In genomic region chr13:98171806-98172569, GRCh38 we compare ENCODE assay signal across 9 cellular contexts. TPM values are rescaled to one million over a fixed set of nuclear protein-coding genes. Genes with fewer than 3 reads are reported as not detected.
DNase-seq lines count a peak whose midpoint lies in the region; ATAC-seq, FAIRE-seq and TF ChIP-seq lines count a peak whose summit lies in the region.
"Had no signal": no experiment of that assay in that cellular context is flagged by ENCODE, and none has a peak within 500 bp of the region (broad histone marks: within the 10 kb centered on the region; RNA-seq: fewer than 3 reads in every experiment).

No MANE protein-coding gene starts in this region.

- peaks cover 52% of the 10 kb centered on the region for H3K79me2 ChIP-seq in mesendoderm (ENCODE audit: control insufficient read depth, insufficient read depth, low read length)

- ATAC-seq in upper lobe of left lung (ENCODE audit: low FRiP score in 2 of 2) (peak; percentile 63 to 78), GM19328 (IDR thresholded peaks at IDR 0.05; ENCODE audit: unreplicated experiment) (no peak), GM18505 (IDR thresholded peaks at IDR 0.05; ENCODE audit: unreplicated experiment) (no peak)

- peak overlapping the region; percentile 32 for H2BK5ac ChIP-seq in mesendoderm (ENCODE audit: low read length)

- TF ChIP-seq CTCF in upper lobe of left lung (IDR thresholded peaks at IDR 0.05), result no peak

- peak overlapping the region; percentile 71 for H3K18ac ChIP-seq in mesendoderm (ENCODE audit: low read length)

- H3K27ac ChIP-seq in epithelial cell of prostate (peak overlapping the region; percentile 15), mesendoderm (ENCODE audit: low read depth, low read length) (peak overlapping the region; percentile 92), upper lobe of left lung (peak overlapping the region; percentile 70 to 85 (median 74))

- peaks cover 20% of the 10 kb centered on the region for H3K79me1 ChIP-seq in mesendoderm (ENCODE audit: low read length)

- no peak for FAIRE-seq in GM12891 (lab: Jason Lieb, UNC)

- TF ChIP-seq POLR2A in upper lobe of left lung (IDR thresholded peaks at IDR 0.05) (no peak), GM12891 (IDR thresholded peaks at IDR 0.05; ENCODE audit: low read depth, low read length) (no peak), GM18505 (IDR thresholded peaks at IDR 0.05; ENCODE audit: borderline replicate concordance, extremely low read depth, insufficient read depth, insufficient read length) (no peak)

- H3K23ac ChIP-seq in mesendoderm (ENCODE audit: low read length), result no peak overlapping the region

- WGBS in mesendoderm (ENCODE audit: extremely low coverage, insufficient coverage, low lambda C conversion rate), result no CpG with 5 or more reads among the region's 19 CpGs
- WGBS in upper lobe of left lung, 2 donors, result 40 to 49% methylated on average over 12 to 19 of the region's 19 CpGs

- H3K56ac ChIP-seq in mesendoderm (ENCODE audit: low read length), result peak overlapping the region; percentile 79

- peak overlapping the region; percentile 37 for H3K4ac ChIP-seq in mesendoderm (ENCODE audit: low read depth, low read length)

- no peak overlapping the region for H4K8ac ChIP-seq in mesendoderm (ENCODE audit: low read depth, low read length)

- H3K27me3 ChIP-seq in mesendoderm (ENCODE audit: insufficient read depth, low read length, poor library complexity) (no peaks in the 10 kb centered on the region), upper lobe of left lung (no peaks in the 10 kb centered on the region)

- DNase-seq in NCI-H226 (peak; percentile 39), epithelial cell of prostate (ENCODE audit: low read depth, low spot score) (no peak), mesendoderm (peak; percentile 74), upper lobe of left lung (peak; percentile 43 to 57), GM12891 (ENCODE audit: insufficient read length, low spot score) (no peak), T1000 (lab: John Stamatoyannopoulos, UW) (no peak)

- no peak overlapping the region for H4K5ac ChIP-seq in mesendoderm (ENCODE audit: low read length)

- peak overlapping the region; percentile 93 for H2BK120ac ChIP-seq in mesendoderm (ENCODE audit: low read depth, low read length)

- no peaks in the 10 kb centered on the region for H3K9me3 ChIP-seq in upper lobe of left lung

- no peak overlapping the region for H3K4me2 ChIP-seq in mesendoderm (ENCODE audit: low read length)

- H2BK15ac ChIP-seq in mesendoderm (replicated peaks; ENCODE audit: low read depth), result no peak overlapping the region

- peaks cover 38% of the 10 kb centered on the region for H3K4me1 ChIP-seq in mesendoderm (ENCODE audit: control insufficient read depth, low read depth, low read length)
- H3K4me1 ChIP-seq in upper lobe of left lung, result peaks cover 31 to 45% (median 39%) of the 10 kb centered on the region in 4 donors

- no peak overlapping the region for H2AK5ac ChIP-seq in mesendoderm (ENCODE audit: low read length)

- H3K4me3 ChIP-seq in mesendoderm (ENCODE audit: low read length) (no peak overlapping the region), upper lobe of left lung (peak overlapping the region in 2 of 4 donors; percentile 7 to 9)

- peak overlapping the region; percentile 38 for H3K9ac ChIP-seq in mesendoderm (ENCODE audit: low read length)

- H3K36me3 ChIP-seq in mesendoderm (ENCODE audit: control insufficient read depth, insufficient read depth, low read length), result no peaks in the 10 kb centered on the region
- H3K36me3 ChIP-seq in upper lobe of left lung, result peaks cover 0 to 5% (median under 1%) of the 10 kb centered on the region in 4 donors

- no peak for TF ChIP-seq EP300 in upper lobe of left lung (IDR thresholded peaks at IDR 0.05)

TF ChIP-seq in GM12891, 5 proteins besides CTCF, POLR2A, EP300 and RAD21:
- TF ChIP-seq PAX5 (IDR thresholded peaks at IDR 0.05; ENCODE audit: insufficient read depth, low read length, severe bottlenecking), result no peak
- no peak for TF ChIP-seq SPI1 (IDR thresholded peaks at IDR 0.05; ENCODE audit: low read depth, low read length)
- TF ChIP-seq POU2F2 (IDR thresholded peaks at IDR 0.05; ENCODE audit: low read depth, low read length), result no peak
- no peak for TF ChIP-seq POLR2AphosphoS5 (IDR thresholded peaks at IDR 0.05; ENCODE audit: low read depth, low read length)
- TF ChIP-seq TAF1 (IDR thresholded peaks at IDR 0.05; ENCODE audit: low read depth, low read length), result no peak

RNA-seq across cellular contexts. Expression of gene RNF113B, which starts 5.1 kb away (rescaled TPM):
- polyA plus RNA-seq in mesendoderm (2013, experiment 1 of 2), result not detected
- not detected for polyA plus RNA-seq in mesendoderm (2013, experiment 2 of 2)
- total RNA-seq in upper lobe of left lung, result not detected
- polyA plus RNA-seq in GM12891 (2012; ENCODE audit: low read depth, missing spikeins), result not detected
- polyA plus RNA-seq: adipose tissue had no signal

RNA-seq across cellular contexts. Expression of gene FARP1, which starts 29.1 kb away (rescaled TPM):
- polyA plus RNA-seq in mesendoderm (2013, experiment 1 of 2), result 92.7 TPM
- 92.0 TPM for polyA plus RNA-seq in mesendoderm (2013, experiment 2 of 2)
- total RNA-seq in upper lobe of left lung, result 100 to 1,000 TPM in 2 of 6 donors, 10 to 100 TPM in 4; 65.7 to 111 (median 91.8) TPM
- polyA plus RNA-seq in GM12891 (2012; ENCODE audit: low read depth, missing spikeins), result 1.2 TPM

Comparison
In these comparisons a context has a peak if more than half of its experiments do, and no peak if none do; other contexts are left out.
1. DNase-seq: peak in NCI-H226 (single experiment), mesendoderm (single experiment) and upper lobe of left lung (2 of 2); none in epithelial cell of prostate (single experiment), GM12891 (single experiment) and T1000 (single experiment).
2. H3K27ac ChIP-seq: peak in every context shown above with its lines; median percentile 92 in mesendoderm; 74 in upper lobe of left lung; 15 in epithelial cell of prostate.
3. ATAC-seq: peak in upper lobe of left lung (2 of 2); none in GM19328 (single experiment) and GM18505 (single experiment).